1 cellular context compared by ENCODE assay signal in the genomic region with DNA sequence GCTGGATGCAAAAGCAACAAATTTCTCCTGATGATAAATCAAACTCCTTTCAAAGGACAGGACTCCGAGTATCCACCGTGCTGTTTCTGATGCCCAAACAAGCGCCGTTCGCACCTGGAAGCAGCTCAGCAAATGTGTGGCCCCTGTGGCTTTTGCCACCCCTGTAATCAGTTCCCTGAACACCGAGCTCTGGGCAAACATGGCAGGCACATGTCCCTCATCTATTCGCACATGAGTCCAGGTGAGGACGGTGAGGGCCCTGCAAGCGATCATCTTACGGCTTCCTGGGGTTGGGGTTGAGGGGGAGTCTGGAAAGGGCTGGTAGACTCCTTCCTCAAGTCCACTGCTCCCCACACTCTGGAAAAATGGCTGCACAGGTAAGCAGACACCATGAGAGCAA.
TF ChIP-seq lines count a peak whose summit lies in the region.

No MANE protein-coding gene starts in this region.

TF ChIP-seq in H1, 55 proteins besides CTCF, POLR2A, EP300 and RAD21:
- TF ChIP-seq RNF2 (IDR thresholded peaks at IDR 0.05; ENCODE audit: borderline replicate concordance, low read depth, low read length, missing control alignments, poor library complexity, severe bottlenecking), result no peak
